Comparison of ENCODE assay signal across 8 cellular contexts in genomic region chr18:21741511-21742322, GRCh38. TPM values are rescaled to one million over a fixed set of nuclear protein-coding genes. Genes with fewer than 3 reads are reported as not detected.
DNase-seq lines count a peak whose midpoint lies in the region; ATAC-seq and TF ChIP-seq lines count a peak whose summit lies in the region.

No MANE protein-coding gene starts in this region.

- H3K36me3 Mint-ChIP-seq in activated naive CD4-positive, alpha-beta T cell treated with anti-CD3 and anti-CD28 coated beads, Interleukin-2, amount 10 ng/mL, durations not matched to agents 7 days and 5 days = peaks cover 12% of the 10 kb centered on the region

- ATAC-seq in activated CD4-positive, CD25-positive, alpha-beta regulatory T cell treated with anti-CD3 and anti-CD28 coated beads, Interleukin-2, amount 50 U/mL, for 24 hours = no peak
- ATAC-seq in HG02852 (IDR thresholded peaks at IDR 0.05; ENCODE audit: unreplicated experiment) (peak; percentile 14), heart right ventricle (peak in 2 of 8 donors; percentile 1 to 3), psoas muscle (no peak)

- H3K4me3 ChIP-seq in heart right ventricle = peak overlapping the region; percentile 66 to 99 (median 89)
- H3K4me3 ChIP-seq in psoas muscle = peak overlapping the region; percentile 99

- H3K9me3 ChIP-seq in heart right ventricle (peaks cover 0 to 8% (median 0%) of the 10 kb centered on the region in 11 donors), psoas muscle (peaks cover 5% of the 10 kb centered on the region)

- peak overlapping the region; percentile 81 for H3K4me3 Mint-ChIP-seq in activated naive CD4-positive, alpha-beta T cell treated with anti-CD3 and anti-CD28 coated beads, Interleukin-2, amount 10 ng/mL, durations not matched to agents 7 days and 5 days

- peaks cover 8% of the 10 kb centered on the region for H3K27me3 Mint-ChIP-seq in activated naive CD4-positive, alpha-beta T cell treated with anti-CD3 and anti-CD28 coated beads, Interleukin-2, amount 10 ng/mL, durations not matched to agents 7 days and 5 days

- intact Hi-C loops in heart right ventricle (cut with DNase I) (loop anchor here in 5 of 10 donors (2.0 to 10.0 kb wide), 6 partner anchors 37 to 1233 kb away; partner anchors contain the start of genes ABHD3 (in 2 of the 5) and ESCO1 (in 2 of the 5)), psoas muscle (cut with DNase I) (loop anchor here (2.0 to 5.0 kb wide), 2 partner anchors 37 to 39 kb away; partner anchors contain the start of gene ABHD3 (in 2 of the 2))

- CTCF ChIA-PET in activated naive CD4-positive, alpha-beta T cell treated with anti-CD3 and anti-CD28 coated beads, Interleukin-2, amount 10 ng/mL, durations not matched to agents 7 days and 5 days (lab: Charles Lee) = interaction anchor here (1.2 kb wide), 1 partner anchor 37 kb away, joined by 4 read pairs; the partner anchor contains the start of gene ABHD3

- 1% methylated on average over 51 to 60 of the region's 60 CpGs for WGBS in heart right ventricle, 2 donors
- 1 to 2% (median 2%) methylated on average over 39 to 60 of the region's 60 CpGs for WGBS in psoas muscle, 3 donors

- H3K4me1 ChIP-seq in heart right ventricle (peaks cover 0 to 47% (median 20%) of the 10 kb centered on the region in 9 donors), psoas muscle (peaks cover 12% of the 10 kb centered on the region)

- H3K27ac Mint-ChIP-seq in activated naive CD4-positive, alpha-beta T cell treated with anti-CD3 and anti-CD28 coated beads, Interleukin-2, amount 10 ng/mL, durations not matched to agents 7 days and 5 days = peak overlapping the region; percentile 85

- no peaks in the 10 kb centered on the region for H3K27me3 ChIP-seq in heart right ventricle
- no peaks in the 10 kb centered on the region for H3K27me3 ChIP-seq in psoas muscle (ENCODE audit: insufficient read depth in 3 of 3, low read length in 2 of 3)

- peak; percentile 58 for DNase-seq in activated CD4-positive, CD25-positive, alpha-beta regulatory T cell treated with anti-CD3 and anti-CD28 coated beads, Interleukin-2, amount 50 U/mL, for 72 hours
- peak; percentile 87 for DNase-seq in NCI-H69 (lab: John Stamatoyannopoulos, UW)
- peak; percentile 51 for DNase-seq in activated naive CD4-positive, alpha-beta T cell treated with anti-CD3 and anti-CD28 coated beads, Interleukin-2, amount 10 ng/mL, durations not matched to agents 7 days and 5 days
- peak; percentile 22 to 30 for DNase-seq in heart right ventricle
- DNase-seq in psoas muscle = peak; percentile 44 to 65
- DNase-seq in NCI-H2196 (lab: John Stamatoyannopoulos, UW; ENCODE audit: unreplicated experiment) = no peak

- peak overlapping the region; percentile 83 to 99 (median 98) for H3K27ac ChIP-seq in heart right ventricle
- H3K27ac ChIP-seq in psoas muscle = peak overlapping the region; percentile 99

- no peaks in the 10 kb centered on the region for H3K36me3 ChIP-seq in heart right ventricle
- H3K36me3 ChIP-seq in psoas muscle (ENCODE audit: insufficient read depth in 1 of 2, low read depth in 1 of 2) = no peaks in the 10 kb centered on the region

- peaks cover 8% of the 10 kb centered on the region for H3K9me3 Mint-ChIP-seq in activated naive CD4-positive, alpha-beta T cell treated with anti-CD3 and anti-CD28 coated beads, Interleukin-2, amount 10 ng/mL, durations not matched to agents 7 days and 5 days

- H3K4me1 Mint-ChIP-seq in activated naive CD4-positive, alpha-beta T cell treated with anti-CD3 and anti-CD28 coated beads, Interleukin-2, amount 10 ng/mL, durations not matched to agents 7 days and 5 days = peaks cover 56% of the 10 kb centered on the region

- no peak for TF ChIP-seq CTCF in heart right ventricle (IDR thresholded peaks at IDR 0.05)
- no peak for TF ChIP-seq CTCF in psoas muscle (IDR thresholded peaks at IDR 0.05)

RNA-seq across cellular contexts. Expression of gene MIB1, which starts 1.1 kb away (rescaled TPM):
- total RNA-seq in heart right ventricle (10 to 100 TPM; 16.8 to 32.2 (median 26.2) TPM), psoas muscle (10 to 100 TPM; 16.1 to 21.3 (median 19.9) TPM)
- polyA plus RNA-seq in heart right ventricle (1 to 10 TPM; 3.7 to 4.0 TPM), psoas muscle (1 to 10 TPM; 2.1 to 3.9 (median 2.7) TPM)

RNA-seq across cellular contexts. Expression of gene ABHD3, which starts 37.1 kb away (rescaled TPM):
- total RNA-seq in heart right ventricle (1 to 10 TPM; 2.2 to 7.7 (median 3.7) TPM), psoas muscle (10 to 100 TPM in 1 of 4 donors, 1 to 10 TPM in 3; 5.4 to 12.4 (median 6.2) TPM)
- polyA plus RNA-seq in heart right ventricle (10 to 100 TPM in 1 of 2 donors, 1 to 10 TPM in 1; 8.6 to 28.2 TPM), psoas muscle (1 to 10 TPM; 3.8 to 9.3 (median 4.2) TPM)
